In genomic region chr2:68762665-68763064, GRCh38 we compare ENCODE assay signal across 8 cellular contexts. TPM values are rescaled to one million over a fixed set of nuclear protein-coding genes. Genes with fewer than 3 reads are reported as not detected.
DNase-seq lines count a peak whose midpoint lies in the region; ATAC-seq and TF ChIP-seq lines count a peak whose summit lies in the region.

No MANE protein-coding gene starts in this region.

- intact Hi-C loops in Right ventricle myocardium superior (cut with DNase I), result no loop called here
- intact Hi-C loops in Right ventricle myocardium inferior (cut with DNase I), result no loop called here

- H3K4me1 Mint-ChIP-seq in chondrocyte (ENCODE audit: low read depth), result peaks cover 43% of the 10 kb centered on the region
- peaks cover 19% of the 10 kb centered on the region for H3K4me1 Mint-ChIP-seq in endothelial cell (ENCODE audit: unreplicated experiment)

- H3K27ac Mint-ChIP-seq in chondrocyte (ENCODE audit: unreplicated experiment), result peak overlapping the region; percentile 39
- no peak overlapping the region for H3K27ac Mint-ChIP-seq in endothelial cell (ENCODE audit: unreplicated experiment)

- DNase-seq in Right ventricle myocardium superior (no peak), Right ventricle myocardium inferior (ENCODE audit: missing footprints) (no peak), chondrocyte (ENCODE audit: low spot score) (no peak), thoracic aorta (ENCODE audit: low spot score) (no peak), endothelial cell (ENCODE audit: low spot score) (no peak), substantia nigra (lab: John Stamatoyannopoulos, UW) (no peak)
- peak; percentile 42 for DNase-seq in Jurkat, Clone E6-1 (ENCODE audit: low read depth, low spot score)

- H3K9me3 Mint-ChIP-seq in chondrocyte (ENCODE audit: low read depth), result no peaks in the 10 kb centered on the region
- no peaks in the 10 kb centered on the region for H3K9me3 Mint-ChIP-seq in endothelial cell (ENCODE audit: unreplicated experiment)

- H3K36me3 ChIP-seq in thoracic aorta, result no peaks in the 10 kb centered on the region

- no peaks in the 10 kb centered on the region for H3K27me3 Mint-ChIP-seq in chondrocyte (ENCODE audit: low read depth)
- H3K27me3 Mint-ChIP-seq in endothelial cell (ENCODE audit: unreplicated experiment), result peaks cover 6% of the 10 kb centered on the region

- H3K36me3 Mint-ChIP-seq in chondrocyte (ENCODE audit: low read depth), result no peaks in the 10 kb centered on the region
- H3K36me3 Mint-ChIP-seq in endothelial cell (ENCODE audit: low read depth, unreplicated experiment), result no peaks in the 10 kb centered on the region

- H3K4me3 ChIP-seq in Jurkat, Clone E6-1 (ENCODE audit: low read length), result no peak overlapping the region
- H3K4me3 ChIP-seq in thoracic aorta, result no peak overlapping the region

- peak overlapping the region; percentile 4 to 21 for H3K27ac ChIP-seq in thoracic aorta
- H3K27ac ChIP-seq in substantia nigra (ENCODE audit: low read depth, low read length, poor library complexity, severe bottlenecking), result no peak overlapping the region

- no peaks in the 10 kb centered on the region for H3K27me3 ChIP-seq in thoracic aorta (replicated peaks; ENCODE audit: insufficient read depth)

- H3K4me1 ChIP-seq in thoracic aorta (ENCODE audit: control insufficient read depth in 1 of 2, low read depth in 2 of 2), result peaks cover 13 to 46% of the 10 kb centered on the region in 2 donors

- no peaks in the 10 kb centered on the region for H3K9me3 ChIP-seq in thoracic aorta

- TF ChIP-seq CTCF in chondrocyte (IDR thresholded peaks at IDR 0.05) (no peak), thoracic aorta (IDR thresholded peaks at IDR 0.05) (no peak), endothelial cell (IDR thresholded peaks at IDR 0.05; ENCODE audit: unreplicated experiment) (no peak)

- ATAC-seq in Right ventricle myocardium superior (ENCODE audit: poor library complexity), result peak; percentile 22
- ATAC-seq in Right ventricle myocardium inferior, result no peak
- ATAC-seq in thoracic aorta (ENCODE audit: insufficient number of reproducible peaks, low FRiP score, low read depth), result no peak
- ATAC-seq in GM19395 (IDR thresholded peaks at IDR 0.05; ENCODE audit: unreplicated experiment), result no peak

- no peak overlapping the region for H3K4me3 Mint-ChIP-seq in chondrocyte (ENCODE audit: unreplicated experiment)
- H3K4me3 Mint-ChIP-seq in endothelial cell (ENCODE audit: unreplicated experiment), result no peak overlapping the region

RNA-seq across cellular contexts. Expression of gene ARHGAP25, which starts 28.1 kb away (rescaled TPM):
- total RNA-seq in Right ventricle myocardium superior, result 7.3 TPM
- total RNA-seq in Right ventricle myocardium inferior, result 9.4 TPM
- polyA plus RNA-seq in Jurkat, Clone E6-1 (2012; ENCODE audit: insufficient read depth, insufficient read length), result 21.3 TPM
- 0.31 to 0.50 TPM in 2 of 3 replicates, not detected in the other for total RNA-seq in chondrocyte
- total RNA-seq in thoracic aorta, result 10 to 100 TPM; 10.8 to 14.5 TPM
- total RNA-seq in endothelial cell (ENCODE audit: unreplicated experiment), result 4.6 TPM
